Comparison of ENCODE assay signal across 1 cellular context in the genomic region with DNA sequence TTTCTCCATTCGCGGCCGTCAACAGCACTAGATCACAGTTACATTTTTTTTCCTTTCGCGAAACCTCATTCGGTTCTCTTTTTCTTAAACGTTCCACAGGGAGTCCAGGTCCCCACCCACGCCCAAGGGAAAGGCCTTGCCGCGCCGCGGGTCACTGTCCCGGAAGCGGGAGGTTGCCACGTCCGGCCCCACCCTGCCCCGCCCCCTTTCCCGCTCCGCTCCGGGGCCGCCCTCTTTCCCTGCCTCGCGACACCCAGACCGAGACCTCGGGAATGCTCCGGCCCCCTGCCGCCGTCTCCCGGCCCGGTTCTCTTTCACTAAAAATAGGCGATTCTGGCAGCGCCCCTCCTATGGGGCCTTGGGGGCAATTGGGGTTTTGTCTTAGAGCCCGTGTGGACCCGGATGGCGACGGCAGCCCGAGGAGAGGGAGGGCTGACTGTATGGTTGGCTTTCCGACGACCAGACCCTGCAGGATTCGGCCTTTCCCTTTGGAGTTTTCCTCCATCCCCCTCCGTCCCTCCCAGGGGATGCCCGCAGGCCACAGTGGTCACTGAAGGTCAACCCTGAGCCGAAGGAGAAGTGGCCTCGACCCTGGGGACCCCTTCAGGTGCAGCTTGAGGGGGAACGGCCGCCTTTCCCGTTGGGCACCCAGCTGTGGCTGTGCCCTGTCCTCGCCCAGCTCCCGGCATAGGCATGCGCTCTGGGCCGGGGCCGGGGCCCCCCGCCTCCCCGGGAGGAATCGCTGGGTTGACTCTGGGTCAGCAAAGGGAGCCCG.
TF ChIP-seq lines count a peak whose summit lies in the region.

No MANE protein-coding gene starts in this region.

TF ChIP-seq in HepG2, 621 proteins besides CTCF, POLR2A, EP300 and RAD21 (continued from another document and continues in another):
- TF ChIP-seq HBP1 (CRISPR knock-in tag; IDR thresholded peaks at IDR 0.05; ENCODE audit: low read depth) = no peak; the same call in 1 of the 2 replicates
- TF ChIP-seq ZNF557 (CRISPR knock-in tag; IDR thresholded peaks at IDR 0.05) = 0 out of 2 replicates have a peak, but pooled peaks have one; percentile 39
- TF ChIP-seq ZNF326 (CRISPR knock-in tag; IDR thresholded peaks at IDR 0.05; ENCODE audit: borderline replicate concordance) = no peak
- no peak for TF ChIP-seq ZNF101 (CRISPR knock-in tag; IDR thresholded peaks at IDR 0.05; ENCODE audit: borderline replicate concordance, low read depth)
- no peak for TF ChIP-seq KLF9 (CRISPR knock-in tag; IDR thresholded peaks at IDR 0.05; ENCODE audit: low read depth)
- TF ChIP-seq POGK (CRISPR knock-in tag; conservative IDR thresholded peaks at IDR 0.05) = no peak
- TF ChIP-seq BHLHE40 (IDR thresholded peaks at IDR 0.05; ENCODE audit: low read length) = 0 out of 2 replicates have a peak, but pooled peaks have one; percentile 15
- peak; percentile 52; the same call in 1 of the 2 replicates for TF ChIP-seq SMAD3 (CRISPR knock-in tag; IDR thresholded peaks at IDR 0.05)
- no peak for TF ChIP-seq ZNF263 (CRISPR knock-in tag; IDR thresholded peaks at IDR 0.05)
- no peak for TF ChIP-seq ZNF24 (IDR thresholded peaks at IDR 0.05)
- TF ChIP-seq KDM6A (CRISPR knock-in tag; IDR thresholded peaks at IDR 0.05; ENCODE audit: low read depth) = no peak
- TF ChIP-seq ZHX1 (CRISPR knock-in tag; IDR thresholded peaks at IDR 0.05; ENCODE audit: low read depth) = no peak
- no peak for TF ChIP-seq ZNF776 (CRISPR knock-in tag; IDR thresholded peaks at IDR 0.05)
- TF ChIP-seq ATF6 (CRISPR knock-in tag; conservative IDR thresholded peaks at IDR 0.05) = no peak
- TF ChIP-seq ZNF75D (CRISPR knock-in tag; IDR thresholded peaks at IDR 0.05; ENCODE audit: borderline replicate concordance) = peak; percentile 55; the same call in 1 of the 2 replicates
- TF ChIP-seq GABPB1 (CRISPR knock-in tag; IDR thresholded peaks at IDR 0.05) = peak; percentile 92
- TF ChIP-seq NPAS2 (CRISPR knock-in tag; IDR thresholded peaks at IDR 0.05; ENCODE audit: borderline replicate concordance) = no peak
- TF ChIP-seq ESRRA (CRISPR knock-in tag; IDR thresholded peaks at IDR 0.05; ENCODE audit: low read depth) = no peak
- no peak for TF ChIP-seq SATB2 (CRISPR knock-in tag; IDR thresholded peaks at IDR 0.05)
- TF ChIP-seq TAF1 (CRISPR knock-in tag; IDR thresholded peaks at IDR 0.05) = peak; percentile 71; the same call in 1 of the 2 replicates
- TF ChIP-seq ZNF850 (CRISPR knock-in tag; conservative IDR thresholded peaks at IDR 0.05) = no peak
- TF ChIP-seq ZNF563 (CRISPR knock-in tag; IDR thresholded peaks at IDR 0.05) = no peak
- no peak for TF ChIP-seq ZBTB20 (CRISPR knock-in tag; IDR thresholded peaks at IDR 0.05; ENCODE audit: borderline replicate concordance, low read depth)
- TF ChIP-seq CC2D1A (CRISPR knock-in tag; IDR thresholded peaks at IDR 0.05) = no peak
- TF ChIP-seq ZNF343 (CRISPR knock-in tag; IDR thresholded peaks at IDR 0.05) = peak; percentile 61; the same call in 1 of the 2 replicates
- no peak for TF ChIP-seq ZNF530 (CRISPR knock-in tag; IDR thresholded peaks at IDR 0.05; ENCODE audit: low read depth)
- 0 out of 2 replicates have a peak, but pooled peaks have one; percentile 45 for TF ChIP-seq ZNF350 (CRISPR knock-in tag; IDR thresholded peaks at IDR 0.05; ENCODE audit: borderline replicate concordance, low read depth)
- TF ChIP-seq, protein P1, sequence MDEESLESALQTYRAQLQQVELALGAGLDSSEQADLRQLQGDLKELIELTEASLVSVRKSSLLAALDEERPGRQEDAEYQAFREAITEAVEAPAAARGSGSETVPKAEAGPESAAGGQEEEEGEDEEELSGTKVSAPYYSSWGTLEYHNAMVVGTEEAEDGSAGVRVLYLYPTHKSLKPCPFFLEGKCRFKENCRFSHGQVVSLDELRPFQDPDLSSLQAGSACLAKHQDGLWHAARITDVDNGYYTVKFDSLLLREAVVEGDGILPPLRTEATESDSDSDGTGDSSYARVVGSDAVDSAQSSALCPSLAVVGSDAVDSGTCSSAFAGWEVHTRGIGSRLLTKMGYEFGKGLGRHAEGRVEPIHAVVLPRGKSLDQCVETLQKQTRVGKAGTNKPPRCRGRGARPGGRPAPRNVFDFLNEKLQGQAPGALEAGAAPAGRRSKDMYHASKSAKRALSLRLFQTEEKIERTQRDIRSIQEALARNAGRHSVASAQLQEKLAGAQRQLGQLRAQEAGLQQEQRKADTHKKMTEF (CRISPR knock-in tag; IDR thresholded peaks at IDR 0.05) = peak; percentile 79; the same call in 1 of the 2 replicates
- no peak for TF ChIP-seq ZNF282 (IDR thresholded peaks at IDR 0.05; ENCODE audit: partially characterized antibody)
- no peak for TF ChIP-seq ZNF672 (CRISPR knock-in tag; IDR thresholded peaks at IDR 0.05)
- no peak for TF ChIP-seq ZNF670 (CRISPR knock-in tag; IDR thresholded peaks at IDR 0.05; ENCODE audit: borderline replicate concordance)
- no peak for TF ChIP-seq ZFP1 (CRISPR knock-in tag; IDR thresholded peaks at IDR 0.05)
- no peak for TF ChIP-seq ATF7 (IDR thresholded peaks at IDR 0.05)
- TF ChIP-seq ATF7 (CRISPR knock-in tag; IDR thresholded peaks at IDR 0.05) = no peak
- no peak for TF ChIP-seq ZC3H4 (CRISPR knock-in tag; IDR thresholded peaks at IDR 0.05; ENCODE audit: borderline replicate concordance)
- TF ChIP-seq POLR2G (IDR thresholded peaks at IDR 0.05; ENCODE audit: low read depth, low read length) = peak; percentile 76
- TF ChIP-seq, protein P2, sequence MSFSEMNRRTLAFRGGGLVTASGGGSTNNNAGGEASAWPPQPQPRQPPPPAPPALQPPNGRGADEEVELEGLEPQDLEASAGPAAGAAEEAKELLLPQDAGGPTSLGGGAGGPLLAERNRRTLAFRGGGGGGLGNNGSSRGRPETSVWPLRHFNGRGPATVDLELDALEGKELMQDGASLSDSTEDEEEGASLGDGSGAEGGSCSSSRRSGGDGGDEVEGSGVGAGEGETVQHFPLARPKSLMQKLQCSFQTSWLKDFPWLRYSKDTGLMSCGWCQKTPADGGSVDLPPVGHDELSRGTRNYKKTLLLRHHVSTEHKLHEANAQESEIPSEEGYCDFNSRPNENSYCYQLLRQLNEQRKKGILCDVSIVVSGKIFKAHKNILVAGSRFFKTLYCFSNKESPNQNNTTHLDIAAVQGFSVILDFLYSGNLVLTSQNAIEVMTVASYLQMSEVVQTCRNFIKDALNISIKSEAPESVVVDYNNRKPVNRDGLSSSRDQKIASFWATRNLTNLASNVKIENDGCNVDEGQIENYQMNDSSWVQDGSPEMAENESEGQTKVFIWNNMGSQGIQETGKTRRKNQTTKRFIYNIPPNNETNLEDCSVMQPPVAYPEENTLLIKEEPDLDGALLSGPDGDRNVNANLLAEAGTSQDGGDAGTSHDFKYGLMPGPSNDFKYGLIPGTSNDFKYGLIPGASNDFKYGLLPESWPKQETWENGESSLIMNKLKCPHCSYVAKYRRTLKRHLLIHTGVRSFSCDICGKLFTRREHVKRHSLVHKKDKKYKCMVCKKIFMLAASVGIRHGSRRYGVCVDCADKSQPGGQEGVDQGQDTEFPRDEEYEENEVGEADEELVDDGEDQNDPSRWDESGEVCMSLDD (CRISPR knock-in tag; IDR thresholded peaks at IDR 0.05; ENCODE audit: borderline replicate concordance) = no peak
- TF ChIP-seq ZFAT (CRISPR knock-in tag; conservative IDR thresholded peaks at IDR 0.05) = no peak
- no peak for TF ChIP-seq XRCC5 (optimal IDR thresholded peaks at IDR 0.05; ENCODE audit: low read length)
- no peak for TF ChIP-seq PLSCR1 (CRISPR knock-in tag; IDR thresholded peaks at IDR 0.05; ENCODE audit: borderline replicate concordance)
- TF ChIP-seq, protein P3, sequence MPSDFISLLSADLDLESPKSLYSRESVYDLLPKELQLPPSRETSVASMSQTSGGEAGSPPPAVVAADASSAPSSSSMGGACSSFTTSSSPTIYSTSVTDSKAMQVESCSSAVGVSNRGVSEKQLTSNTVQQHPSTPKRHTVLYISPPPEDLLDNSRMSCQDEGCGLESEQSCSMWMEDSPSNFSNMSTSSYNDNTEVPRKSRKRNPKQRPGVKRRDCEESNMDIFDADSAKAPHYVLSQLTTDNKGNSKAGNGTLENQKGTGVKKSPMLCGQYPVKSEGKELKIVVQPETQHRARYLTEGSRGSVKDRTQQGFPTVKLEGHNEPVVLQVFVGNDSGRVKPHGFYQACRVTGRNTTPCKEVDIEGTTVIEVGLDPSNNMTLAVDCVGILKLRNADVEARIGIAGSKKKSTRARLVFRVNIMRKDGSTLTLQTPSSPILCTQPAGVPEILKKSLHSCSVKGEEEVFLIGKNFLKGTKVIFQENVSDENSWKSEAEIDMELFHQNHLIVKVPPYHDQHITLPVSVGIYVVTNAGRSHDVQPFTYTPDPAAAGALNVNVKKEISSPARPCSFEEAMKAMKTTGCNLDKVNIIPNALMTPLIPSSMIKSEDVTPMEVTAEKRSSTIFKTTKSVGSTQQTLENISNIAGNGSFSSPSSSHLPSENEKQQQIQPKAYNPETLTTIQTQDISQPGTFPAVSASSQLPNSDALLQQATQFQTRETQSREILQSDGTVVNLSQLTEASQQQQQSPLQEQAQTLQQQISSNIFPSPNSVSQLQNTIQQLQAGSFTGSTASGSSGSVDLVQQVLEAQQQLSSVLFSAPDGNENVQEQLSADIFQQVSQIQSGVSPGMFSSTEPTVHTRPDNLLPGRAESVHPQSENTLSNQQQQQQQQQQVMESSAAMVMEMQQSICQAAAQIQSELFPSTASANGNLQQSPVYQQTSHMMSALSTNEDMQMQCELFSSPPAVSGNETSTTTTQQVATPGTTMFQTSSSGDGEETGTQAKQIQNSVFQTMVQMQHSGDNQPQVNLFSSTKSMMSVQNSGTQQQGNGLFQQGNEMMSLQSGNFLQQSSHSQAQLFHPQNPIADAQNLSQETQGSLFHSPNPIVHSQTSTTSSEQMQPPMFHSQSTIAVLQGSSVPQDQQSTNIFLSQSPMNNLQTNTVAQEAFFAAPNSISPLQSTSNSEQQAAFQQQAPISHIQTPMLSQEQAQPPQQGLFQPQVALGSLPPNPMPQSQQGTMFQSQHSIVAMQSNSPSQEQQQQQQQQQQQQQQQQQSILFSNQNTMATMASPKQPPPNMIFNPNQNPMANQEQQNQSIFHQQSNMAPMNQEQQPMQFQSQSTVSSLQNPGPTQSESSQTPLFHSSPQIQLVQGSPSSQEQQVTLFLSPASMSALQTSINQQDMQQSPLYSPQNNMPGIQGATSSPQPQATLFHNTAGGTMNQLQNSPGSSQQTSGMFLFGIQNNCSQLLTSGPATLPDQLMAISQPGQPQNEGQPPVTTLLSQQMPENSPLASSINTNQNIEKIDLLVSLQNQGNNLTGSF (CRISPR knock-in tag; IDR thresholded peaks at IDR 0.05) = no peak
